ENCODE assay signal across 25 cellular contexts in the genomic region with DNA sequence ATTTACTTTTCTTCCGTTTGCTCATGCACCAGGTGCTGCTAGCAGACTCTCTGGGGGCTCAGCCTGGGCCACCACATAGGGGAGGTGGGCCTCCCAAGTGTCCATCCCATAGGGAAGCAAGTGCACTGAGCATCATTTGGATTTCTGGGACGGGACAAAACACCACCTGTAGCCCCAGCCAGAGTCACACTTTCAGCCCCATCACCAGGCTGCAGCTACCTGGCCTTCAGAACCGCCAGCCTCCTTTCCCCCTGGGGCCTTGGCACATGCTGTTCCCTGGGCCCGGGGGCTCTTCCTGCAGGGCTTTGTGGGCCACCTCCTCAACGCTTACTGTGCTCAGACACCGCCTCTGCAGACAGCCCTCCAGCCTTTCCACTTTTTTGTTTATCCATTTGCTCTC. TPM values are rescaled to one million over a fixed set of nuclear protein-coding genes. Genes with fewer than 3 reads are reported as not detected.
DNase-seq lines count a peak whose midpoint lies in the region; ATAC-seq and TF ChIP-seq lines count a peak whose summit lies in the region.
"Had no signal": no experiment of that assay in that cellular context is flagged by ENCODE, and none has a peak within 500 bp of the region (broad histone marks: within the 10 kb centered on the region; RNA-seq: fewer than 3 reads in every experiment).

No MANE protein-coding gene starts in this region.

- TF ChIP-seq CTCF in CD14-positive monocyte (IDR thresholded peaks at IDR 0.05), result no peak

- H3K4me3 Mint-ChIP-seq in T-helper 2 cell treated with Interferon-gamma antibody and Interleukin-4, amounts not matched to agents 5 μg/mL and 100 μg/mL, for 36 hours, result no peak overlapping the region
- H3K4me3 Mint-ChIP-seq in CD14-positive monocyte, result no peak overlapping the region
- H3K4me3 Mint-ChIP-seq in activated CD8-positive, alpha-beta T cell treated with anti-CD3 and anti-CD28 coated beads, Interleukin-2, amount 10 ng/mL, durations not matched to agents 7 days and 5 days, result no peak overlapping the region
- peak overlapping the region in 5 of 10 donors; percentile 25 to 63 (median 36) for H3K4me3 Mint-ChIP-seq in naive thymus-derived CD4-positive, alpha-beta T cell

- H3K4me3 ChIP-seq in naive thymus-derived CD4-positive, alpha-beta T cell (ENCODE audit: low read length), result no peak overlapping the region
- H3K4me3 ChIP-seq: SJCRH30, stomach, transverse colon had no signal

- peaks cover 0 to 33% of the 10 kb centered on the region in 2 donors for H3K4me1 ChIP-seq in naive thymus-derived CD4-positive, alpha-beta T cell (ENCODE audit: control insufficient read depth in 2 of 2, insufficient read depth in 2 of 2, low read length in 2 of 2)
- H3K4me1 ChIP-seq: transverse colon had no signal

- peaks cover 18% of the 10 kb centered on the region for H3K36me3 Mint-ChIP-seq in T-helper 2 cell treated with Interferon-gamma antibody and Interleukin-4, amounts not matched to agents 5 μg/mL and 100 μg/mL, for 36 hours (ENCODE audit: low read depth)
- H3K36me3 Mint-ChIP-seq in CD14-positive monocyte, result peaks cover 26 to 36% of the 10 kb centered on the region in 2 donors
- H3K36me3 Mint-ChIP-seq in activated CD8-positive, alpha-beta T cell treated with anti-CD3 and anti-CD28 coated beads, Interleukin-2, amount 10 ng/mL, durations not matched to agents 7 days and 5 days (ENCODE audit: low read depth), result peaks cover 20% of the 10 kb centered on the region
- peaks cover 0 to 8% (median 3%) of the 10 kb centered on the region in 5 donors for H3K36me3 Mint-ChIP-seq in naive thymus-derived CD4-positive, alpha-beta T cell

- no peak for DNase-seq in T-helper 2 cell treated with Interferon-gamma antibody and Interleukin-4, amounts not matched to agents 5 μg/mL and 100 μg/mL, for 36 hours (ENCODE audit: low spot score)
- DNase-seq in T-helper 2 cell (no peak), CD14-positive monocyte (ENCODE audit: low spot score) (no peak), 8988T (no peak), NCI-H446 (lab: John Stamatoyannopoulos, UW) (no peak)
- DNase-seq in activated CD8-positive, alpha-beta T cell treated with anti-CD3 and anti-CD28 coated beads, Interleukin-2, amount 10 ng/mL, durations not matched to agents 7 days and 5 days, result no peak
- no peak for DNase-seq in naive thymus-derived CD4-positive, alpha-beta T cell
- DNase-seq: activated CD4-positive, alpha-beta T cell treated with anti-CD3 and anti-CD28 coated beads for 48 hours; activated CD8-positive, alpha-beta memory T cell treated with anti-CD3 and anti-CD28 coated beads, Interleukin-2, amount 50 U/mL, for 4 hours; activated gamma-delta T cell; caudate nucleus; NCI-H146; NCI-H524 treated with DMSO at 0.1 percent for 48 hours; SJCRH30; stimulated activated CD4-positive, alpha-beta T cell treated with anti-CD3 and anti-CD28 coated beads, Interleukin-4, amount 100 ng/mL, for 4 hours; stomach; transverse colon had no signal

- H3K27me3 Mint-ChIP-seq in T-helper 2 cell treated with Interferon-gamma antibody and Interleukin-4, amounts not matched to agents 5 μg/mL and 100 μg/mL, for 36 hours (ENCODE audit: low read depth), result no peaks in the 10 kb centered on the region
- no peaks in the 10 kb centered on the region for H3K27me3 Mint-ChIP-seq in CD14-positive monocyte (ENCODE audit: low read depth in 3 of 3)
- H3K27me3 Mint-ChIP-seq in activated CD8-positive, alpha-beta T cell treated with anti-CD3 and anti-CD28 coated beads, Interleukin-2, amount 10 ng/mL, durations not matched to agents 7 days and 5 days (ENCODE audit: low read depth), result no peaks in the 10 kb centered on the region
- H3K27me3 Mint-ChIP-seq in naive thymus-derived CD4-positive, alpha-beta T cell, result no peaks in the 10 kb centered on the region

- POLR2A ChIA-PET in activated CD8-positive, alpha-beta T cell treated with anti-CD3 and anti-CD28 coated beads, Interleukin-2, amount 10 ng/mL, durations not matched to agents 7 days and 5 days (lab: Charles Lee), result interaction anchor here (0.7 to 1.2 kb wide), 3 partner anchors 11 to 26 kb away, joined by 3 to 4 read pairs (median 4); no protein-coding TSS in a partner anchor
- POLR2A ChIA-PET in naive thymus-derived CD4-positive, alpha-beta T cell (lab: Charles Lee), result interaction anchor here (0.9 to 6.8 kb wide), 10 partner anchors 8 to 27 kb away, joined by 3 to 94 read pairs (median 17); no protein-coding TSS in a partner anchor

- CTCF ChIA-PET in activated CD8-positive, alpha-beta T cell treated with anti-CD3 and anti-CD28 coated beads, Interleukin-2, amount 10 ng/mL, durations not matched to agents 7 days and 5 days (lab: Charles Lee), result interaction anchor here (1.3 to 1.5 kb wide), 2 partner anchors 35 to 70 kb away, joined by 3 to 6 read pairs; no protein-coding TSS in a partner anchor
- CTCF ChIA-PET in naive thymus-derived CD4-positive, alpha-beta T cell (lab: Charles Lee), result interaction anchor here (0.6 to 1.5 kb wide), 4 partner anchors 9 to 531 kb away, joined by 3 to 7 read pairs (median 4); no protein-coding TSS in a partner anchor

- no peaks in the 10 kb centered on the region for H3K9me3 Mint-ChIP-seq in T-helper 2 cell treated with Interferon-gamma antibody and Interleukin-4, amounts not matched to agents 5 μg/mL and 100 μg/mL, for 36 hours
- H3K9me3 Mint-ChIP-seq in CD14-positive monocyte, result no peaks in the 10 kb centered on the region
- H3K9me3 Mint-ChIP-seq in activated CD8-positive, alpha-beta T cell treated with anti-CD3 and anti-CD28 coated beads, Interleukin-2, amount 10 ng/mL, durations not matched to agents 7 days and 5 days (ENCODE audit: insufficient read depth), result no peaks in the 10 kb centered on the region
- peaks cover 0 to 14% (median 0%) of the 10 kb centered on the region in 11 donors for H3K9me3 Mint-ChIP-seq in naive thymus-derived CD4-positive, alpha-beta T cell

- peak overlapping the region; percentile 59 for H3K27ac ChIP-seq in naive thymus-derived CD4-positive, alpha-beta T cell (ENCODE audit: low read depth, low read length)
- H3K27ac ChIP-seq: SJCRH30, stomach, transverse colon had no signal

- no peak for ATAC-seq in activated CD8-positive, alpha-beta T cell treated with anti-CD3 and anti-CD28 coated beads, Interleukin-2, amount 10 ng/mL, durations not matched to agents 7 days and 5 days
- ATAC-seq in naive thymus-derived CD4-positive, alpha-beta T cell, result no peak
- ATAC-seq in HG03565 (IDR thresholded peaks at IDR 0.05; ENCODE audit: unreplicated experiment), result no peak
- ATAC-seq: sciatic nerve had no signal

- peaks cover 22% of the 10 kb centered on the region for H3K4me1 Mint-ChIP-seq in T-helper 2 cell treated with Interferon-gamma antibody and Interleukin-4, amounts not matched to agents 5 μg/mL and 100 μg/mL, for 36 hours (ENCODE audit: low read depth)
- peaks cover 90% of the 10 kb centered on the region for H3K4me1 Mint-ChIP-seq in CD14-positive monocyte
- peaks cover 41% of the 10 kb centered on the region for H3K4me1 Mint-ChIP-seq in activated CD8-positive, alpha-beta T cell treated with anti-CD3 and anti-CD28 coated beads, Interleukin-2, amount 10 ng/mL, durations not matched to agents 7 days and 5 days (ENCODE audit: low read depth)
- peaks cover 33 to 79% (median 67%) of the 10 kb centered on the region in 7 donors for H3K4me1 Mint-ChIP-seq in naive thymus-derived CD4-positive, alpha-beta T cell

- no peaks in the 10 kb centered on the region for H3K27me3 ChIP-seq in naive thymus-derived CD4-positive, alpha-beta T cell (ENCODE audit: control insufficient read depth in 2 of 2, insufficient read depth in 2 of 2, low read length in 2 of 2)
- H3K27me3 ChIP-seq: SJCRH30, transverse colon had no signal

- H3K27ac Mint-ChIP-seq in T-helper 2 cell treated with Interferon-gamma antibody and Interleukin-4, amounts not matched to agents 5 μg/mL and 100 μg/mL, for 36 hours, result peak overlapping the region; percentile 35
- H3K27ac Mint-ChIP-seq in CD14-positive monocyte, result peak overlapping the region; percentile 60 to 88 (median 80)
- H3K27ac Mint-ChIP-seq in activated CD8-positive, alpha-beta T cell treated with anti-CD3 and anti-CD28 coated beads, Interleukin-2, amount 10 ng/mL, durations not matched to agents 7 days and 5 days, result peak overlapping the region; percentile 25
- H3K27ac Mint-ChIP-seq in naive thymus-derived CD4-positive, alpha-beta T cell, result peak overlapping the region; percentile 44 to 95 (median 92)

- no peaks in the 10 kb centered on the region for H3K9me3 ChIP-seq in naive thymus-derived CD4-positive, alpha-beta T cell (ENCODE audit: control insufficient read depth in 2 of 3, low read length in 3 of 3)
- H3K9me3 ChIP-seq: SJCRH30, stomach, transverse colon had no signal

- intact Hi-C loops in CD14-positive monocyte (cut with micrococcal nuclease), result loop anchor here in 1 of 2 donors (5.0 kb wide), 1 partner anchor 53 kb away; no protein-coding TSS in a partner anchor
- intact Hi-C loops in naive thymus-derived CD4-positive, alpha-beta T cell (cut with micrococcal nuclease), result no loop called here

- peaks cover 3 to 36% (median 12%) of the 10 kb centered on the region in 3 experiments for H3K36me3 ChIP-seq in naive thymus-derived CD4-positive, alpha-beta T cell (ENCODE audit: control insufficient read depth in 2 of 3, insufficient read depth in 3 of 3, low read length in 3 of 3)
- H3K36me3 ChIP-seq: SJCRH30, transverse colon had no signal

RNA-seq across cellular contexts. Expression of gene SUSD3, which starts 19.6 kb away (rescaled TPM):
- polyA plus RNA-seq in CD14-positive monocyte, result 10 to 100 TPM; 10.5 to 15.7 TPM
- 10 to 100 TPM; 57.9 to 59.6 TPM for total RNA-seq in activated CD8-positive, alpha-beta T cell treated with anti-CD3 and anti-CD28 coated beads, Interleukin-2, amount 10 ng/mL, durations not matched to agents 7 days and 5 days
- total RNA-seq in naive thymus-derived CD4-positive, alpha-beta T cell, result 10 to 100 TPM; 62.8 to 83.5 (median 68.7) TPM
- 100 to 1,000 TPM; 186 to 315 TPM for polyA plus RNA-seq in naive thymus-derived CD4-positive, alpha-beta T cell
- total RNA-seq: A172, astrocyte, dermis microvascular lymphatic vessel endothelial cell, endothelial cell of umbilical vein, glomerular endothelial cell, SJCRH30 had no signal
- polyA plus RNA-seq: endothelial cell of umbilical vein, neural cell had no signal

RNA-seq across cellular contexts. Expression of gene CARD19, which starts 57.1 kb away (rescaled TPM):
- 100 to 1,000 TPM; 130 to 137 TPM for polyA plus RNA-seq in CD14-positive monocyte
- 10 to 100 TPM; 51.7 to 55.4 TPM for total RNA-seq in activated CD8-positive, alpha-beta T cell treated with anti-CD3 and anti-CD28 coated beads, Interleukin-2, amount 10 ng/mL, durations not matched to agents 7 days and 5 days
- total RNA-seq in naive thymus-derived CD4-positive, alpha-beta T cell, result 10 to 100 TPM; 43.0 to 90.0 (median 54.1) TPM
- polyA plus RNA-seq in naive thymus-derived CD4-positive, alpha-beta T cell, result 10 to 100 TPM; 59.2 to 75.6 TPM

Comparison
In these comparisons a context has a peak if more than half of its experiments do, and no peak if none do; other contexts are left out.
1. H3K27ac Mint-ChIP-seq: peak in every context shown above with its lines; median percentile 92 in naive thymus-derived CD4-positive, alpha-beta T cell; 80 in CD14-positive monocyte; 35 in T-helper 2 cell treated with Interferon-gamma antibody and Interleukin-4, amounts not matched to agents 5 μg/mL and 100 μg/mL, for 36 hours; 25 in activated CD8-positive, alpha-beta T cell treated with anti-CD3 and anti-CD28 coated beads, Interleukin-2, amount 10 ng/mL, durations not matched to agents 7 days and 5 days.